In the genomic region with DNA sequence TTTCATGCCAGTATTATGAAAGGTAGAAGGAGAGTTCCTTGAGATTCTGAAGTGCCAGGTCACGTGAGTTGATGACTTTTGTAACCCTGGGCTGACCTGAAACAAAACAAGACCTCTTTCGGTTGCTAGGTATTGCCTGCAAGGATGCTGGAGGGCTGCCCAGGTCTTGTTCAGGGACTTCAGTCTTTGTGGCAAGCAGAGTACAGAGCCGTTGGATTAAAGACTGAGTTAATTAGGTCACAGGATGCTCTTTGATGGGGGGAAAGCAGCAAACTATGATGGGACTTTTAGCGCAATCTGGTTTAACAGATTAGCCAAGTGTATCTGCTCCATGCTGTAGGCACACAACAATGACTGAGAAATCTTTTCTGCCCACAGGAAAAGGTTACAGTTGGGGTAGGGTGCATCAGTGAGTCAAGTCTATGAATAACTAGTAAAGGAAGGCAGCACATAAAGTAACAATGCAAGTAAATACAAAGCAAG, we compare ENCODE assay signal across 8 cellular contexts. TPM values are rescaled to one million over a fixed set of nuclear protein-coding genes. Genes with fewer than 3 reads are reported as not detected.
A peak's percentile ranks its signal among the peaks of the same experiment; 100 is the strongest.
DNase-seq lines count a peak whose midpoint lies in the region; ATAC-seq and TF ChIP-seq lines count a peak whose summit lies in the region.

No MANE protein-coding gene starts in this region.

- no peak overlapping the region for H2AK5ac ChIP-seq in H9 (ENCODE audit: insufficient read length, low read length)

- peaks cover 0 to 14% (median 1%) of the 10 kb centered on the region in 3 experiments; a peak in 4 of 7 replicates for H3K36me3 Mint-ChIP-seq in H9 (ENCODE audit: insufficient read depth in 1 of 3, low read depth in 3 of 3)

- no peak overlapping the region for H2BK12ac ChIP-seq in H9 (ENCODE audit: insufficient read length, low read depth, low read length)

- H3K4me2 ChIP-seq in H9 (ENCODE audit: insufficient read depth, insufficient read length, low read length): no peak overlapping the region

- no peak overlapping the region for H3K23ac ChIP-seq in H9 (ENCODE audit: insufficient read length, low read depth, low read length)

- peaks cover 3% of the 10 kb centered on the region for H3K23me2 ChIP-seq in H9 (ENCODE audit: insufficient read length, low read depth, low read length, poor library complexity, severe bottlenecking)

- H3T11ph ChIP-seq in H9 (ENCODE audit: low read length): no peak overlapping the region

- H2BK15ac ChIP-seq in H9 (ENCODE audit: low read depth, low read length): no peak overlapping the region

- no peaks in the 10 kb centered on the region for H3K36me3 ChIP-seq in lung (ENCODE audit: control insufficient read depth in 2 of 2, insufficient read depth in 2 of 2, low read length in 2 of 2)

- H4K91ac ChIP-seq in H9 (ENCODE audit: insufficient read length, low read depth, low read length): no peak overlapping the region

- no peak overlapping the region for H3K4me3 ChIP-seq in lung

- no peaks in the 10 kb centered on the region for H3K9me3 ChIP-seq in lung (ENCODE audit: control insufficient read depth in 2 of 2, insufficient read depth in 1 of 2, low read length in 1 of 2)
- no peaks in the 10 kb centered on the region for H3K9me3 ChIP-seq in H9 (ENCODE audit: control insufficient read depth, low read depth, low read length)

- H4K8ac ChIP-seq in H9 (replicated peaks; ENCODE audit: insufficient read length, low read depth, low read length): no peak overlapping the region

- H4K5ac ChIP-seq in H9 (ENCODE audit: insufficient read length, low read depth, low read length): no peak overlapping the region

- H3K9ac ChIP-seq in H9 (ENCODE audit: extremely low read depth, insufficient read length, low read length): no peak overlapping the region

- H3K4me3 Mint-ChIP-seq in H9: no peak overlapping the region

- no peaks in the 10 kb centered on the region for H4K20me1 ChIP-seq in H9 (ENCODE audit: control insufficient read depth, insufficient read depth, insufficient read length)

- peaks cover 13 to 15% of the 10 kb centered on the region in 2 experiments; a peak in 4 of 5 replicates for H3K9me3 Mint-ChIP-seq in H9

- H3K56ac ChIP-seq in H9 (ENCODE audit: insufficient read length, low read depth, low read length): no peak overlapping the region

- no peak overlapping the region for H2BK20ac ChIP-seq in H9 (ENCODE audit: low read depth, low read length, poor library complexity, severe bottlenecking)

- H3K79me1 ChIP-seq in H9 (ENCODE audit: insufficient read depth, low read depth, low read length, poor library complexity, severe bottlenecking): no peaks in the 10 kb centered on the region

- no peak overlapping the region for H3K18ac ChIP-seq in H9 (ENCODE audit: insufficient read length, low read depth, low read length)

- TF ChIP-seq CTCF in lung (IDR thresholded peaks at IDR 0.05; ENCODE audit: control extremely low read depth, extremely low read depth): no peak
- no peak for TF ChIP-seq CTCF in H9 (conservative IDR thresholded peaks at IDR 0.05)

- in situ Hi-C loops in KBM-7 (cut with MboI; ENCODE audit: low pct_unique_long_range_greater_than_20kb, low sequenced_read_pairs): no loop called here

- H3K4me1 Mint-ChIP-seq in H9: peaks cover 23% of the 10 kb centered on the region in 2 experiments

- H2AFZ ChIP-seq in H9 (ENCODE audit: low read length): no peak overlapping the region

- H2BK5ac ChIP-seq in H9 (ENCODE audit: insufficient read length, low read length): no peak overlapping the region

- H3K27ac ChIP-seq in lung (ENCODE audit: low read depth in 1 of 2, low read length in 1 of 2): no peak overlapping the region
- no peak overlapping the region for H3K27ac ChIP-seq in H9 (ENCODE audit: insufficient read length, low read depth, low read length)

- ATAC-seq in lung (ENCODE audit: insufficient read depth, low FRiP score): no peak
- no peak for ATAC-seq in HG03095 (IDR thresholded peaks at IDR 0.05; ENCODE audit: unreplicated experiment)

- H3K27ac Mint-ChIP-seq in H9: no peak overlapping the region

- H3K4ac ChIP-seq in H9 (ENCODE audit: low read depth, low read length): no peak overlapping the region

- peak; percentile 26 for DNase-seq in Daoy (ENCODE audit: low read depth)
- peak; percentile 26 for DNase-seq in KBM-7
- DNase-seq in activated T-cell treated with anti-CD3 and anti-CD28 coated beads, Interleukin-2, amount 50 U/mL, for 48 hours: peak; percentile 55 to 62
- DNase-seq in lung (ENCODE audit: low spot score): peak; percentile 92
- DNase-seq in H9: no peak
- DNase-seq in epidermal melanocyte (ENCODE audit: insufficient read length, low spot score): no peak
- DNase-seq in DMS153 treated with DMSO at 0.1 percent for 48 hours (lab: John Stamatoyannopoulos, UW; ENCODE audit: unreplicated experiment): no peak

- peaks cover 21% of the 10 kb centered on the region for H3K27me3 Mint-ChIP-seq in H9 (ENCODE audit: low read depth)

- H3K14ac ChIP-seq in H9 (ENCODE audit: insufficient read depth, low read length): no peak overlapping the region

- H3K27me3 ChIP-seq in lung (ENCODE audit: control insufficient read depth, insufficient read depth) (no peaks in the 10 kb centered on the region), H9 (ENCODE audit: insufficient read depth, low read length) (no peaks in the 10 kb centered on the region)

- WGBS in lung, 2 donors: 43 to 54% methylated on average over 4 of the region's 4 CpGs
- WGBS in H9 (ENCODE audit: extremely low coverage, insufficient read length, low lambda C conversion rate): no CpG with 5 or more reads among the region's 4 CpGs

- no peaks in the 10 kb centered on the region for H3K79me2 ChIP-seq in H9 (ENCODE audit: insufficient read depth, low read length)

- H2BK120ac ChIP-seq in H9 (ENCODE audit: low read depth, low read length, poor library complexity, severe bottlenecking): no peak overlapping the region

- peaks cover 0 to 3% of the 10 kb centered on the region in 2 donors for H3K4me1 ChIP-seq in lung (ENCODE audit: control insufficient read depth in 2 of 2, insufficient read depth in 2 of 2, low read length in 2 of 2)
- peaks cover 3% of the 10 kb centered on the region; the same call in 1 of the 2 replicates for H3K4me1 ChIP-seq in H9 (ENCODE audit: insufficient read depth, low read length)

RNA-seq across cellular contexts. Expression of a gene that starts 12.8 kb away (rescaled TPM):
- total RNA-seq in Daoy (2014; rRNA removed; shearing (Covaris generic)): 52.6 and 83.2 TPM in 2 replicates
- total RNA-seq in lung: 10 to 100 TPM; 91.0 to 95.6 TPM
- 10 to 100 TPM; 37.7 to 88.9 TPM for polyA plus RNA-seq in lung
- total RNA-seq in H9 (2021): 120 and 121 TPM in 2 replicates

Comparison
In these comparisons a context has a peak if more than half of its experiments do, and no peak if none do; other contexts are left out.
1. DNase-seq: peak in Daoy (single experiment), KBM-7 (single experiment), activated T-cell treated with anti-CD3 and anti-CD28 coated beads, Interleukin-2, amount 50 U/mL, for 48 hours (2 of 2) and lung (single experiment); none in H9 (single experiment), epidermal melanocyte (single experiment) and DMS153 treated with DMSO at 0.1 percent for 48 hours (single experiment).